Comparison of ENCODE assay signal across 17 cellular contexts in the genomic region with DNA sequence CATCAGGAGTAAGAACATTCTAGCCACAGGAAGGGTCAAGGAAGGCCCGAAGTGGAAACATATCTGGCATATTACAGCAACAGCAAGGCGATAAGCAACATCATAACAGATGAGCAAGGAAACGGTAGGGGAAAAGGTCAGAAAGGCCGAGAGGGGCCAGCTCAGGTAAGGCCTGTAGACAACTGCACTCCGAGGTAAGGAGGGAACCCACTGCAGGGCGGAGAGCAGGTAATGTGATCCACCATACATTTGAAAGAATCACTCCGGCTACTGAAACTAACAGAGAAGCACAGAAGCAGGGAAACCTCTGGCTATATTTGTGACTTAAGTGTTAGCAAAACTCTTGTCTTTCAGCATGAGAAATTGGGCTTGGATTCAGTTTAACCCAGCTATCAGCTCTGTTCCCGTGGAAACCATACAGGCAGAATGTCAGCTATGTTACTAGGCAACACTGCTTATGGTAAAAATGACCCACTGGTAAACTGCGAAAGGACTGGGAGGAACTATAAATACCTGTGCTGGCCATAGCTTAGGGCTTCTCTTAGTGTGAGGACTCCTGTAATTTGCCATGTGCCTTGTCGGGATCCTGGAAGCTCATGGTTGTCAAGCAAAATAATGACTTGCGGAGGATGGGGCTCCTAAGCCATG. TPM values are rescaled to one million over a fixed set of nuclear protein-coding genes. Genes with fewer than 3 reads are reported as not detected.
DNase-seq lines count a peak whose midpoint lies in the region; ATAC-seq and TF ChIP-seq lines count a peak whose summit lies in the region.
"Had no signal": no experiment of that assay in that cellular context is flagged by ENCODE, and none has a peak within 500 bp of the region (broad histone marks: within the 10 kb centered on the region; RNA-seq: fewer than 3 reads in every experiment).

No MANE protein-coding gene starts in this region.

- no peak overlapping the region for H3K4me3 ChIP-seq in CD8-positive, alpha-beta memory T cell (ENCODE audit: low read length)
- H3K4me3 ChIP-seq in RWPE2 (ENCODE audit: severe bottlenecking) (no peak overlapping the region), spleen (no peak overlapping the region)
- H3K4me3 ChIP-seq in naive thymus-derived CD4-positive, alpha-beta T cell (ENCODE audit: low read length) = no peak overlapping the region
- H3K4me3 ChIP-seq: Peyer's patch, tibial artery had no signal

- TF ChIP-seq POLR2A in spleen (IDR thresholded peaks at IDR 0.05) = no peak
- no peak for TF ChIP-seq POLR2A in GM18505 (IDR thresholded peaks at IDR 0.05; ENCODE audit: borderline replicate concordance, extremely low read depth, insufficient read depth, insufficient read length)

- peak overlapping the region in 5 of 8 donors; percentile 7 to 77 (median 14) for H3K27ac Mint-ChIP-seq in CD8-positive, alpha-beta memory T cell
- H3K27ac Mint-ChIP-seq in glutamatergic neuron (ENCODE audit: unreplicated experiment) = no peak overlapping the region
- H3K27ac Mint-ChIP-seq in naive thymus-derived CD4-positive, alpha-beta T cell = peak overlapping the region in 5 of 9 donors; percentile 0 to 59 (median 27)
- H3K27ac Mint-ChIP-seq: activated naive CD4-positive, alpha-beta T cell treated with anti-CD3 and anti-CD28 coated beads, Interleukin-2, amount 50 U/mL, for 72 hours; B cell had no signal

- intact Hi-C loops in naive thymus-derived CD4-positive, alpha-beta T cell (cut with micrococcal nuclease) = no loop called here
- intact Hi-C loops in spleen (cut with DNase I; ENCODE audit: low total_unique reads) = no loop called here

- no peak overlapping the region for H3K27ac ChIP-seq in CD8-positive, alpha-beta memory T cell (ENCODE audit: low read depth, low read length)
- peak overlapping the region; percentile 81 for H3K27ac ChIP-seq in RWPE2 (ENCODE audit: poor library complexity, severe bottlenecking)
- H3K27ac ChIP-seq in naive thymus-derived CD4-positive, alpha-beta T cell (ENCODE audit: low read depth, low read length) = no peak overlapping the region
- H3K27ac ChIP-seq in spleen = no peak overlapping the region
- H3K27ac ChIP-seq: neutrophil, Peyer's patch, tibial artery had no signal

- H3K36me3 ChIP-seq in CD8-positive, alpha-beta memory T cell (ENCODE audit: insufficient read depth, low read length) = no peaks in the 10 kb centered on the region
- H3K36me3 ChIP-seq in RWPE2 (ENCODE audit: low read depth) (peaks cover 7% of the 10 kb centered on the region; the same call in 1 of the 2 replicates), spleen (no peaks in the 10 kb centered on the region)
- H3K36me3 ChIP-seq in naive thymus-derived CD4-positive, alpha-beta T cell (ENCODE audit: control insufficient read depth in 2 of 3, insufficient read depth in 3 of 3, low read length in 3 of 3) = no peaks in the 10 kb centered on the region
- H3K36me3 ChIP-seq: neutrophil, Peyer's patch, tibial artery had no signal

- POLR2A ChIA-PET in CD8-positive, alpha-beta memory T cell (lab: Charles Lee) = no interaction called here
- POLR2A ChIA-PET in naive thymus-derived CD4-positive, alpha-beta T cell (lab: Charles Lee) = no interaction called here

- TF ChIP-seq CTCF in RWPE2 (IDR thresholded peaks at IDR 0.05; ENCODE audit: poor library complexity, severe bottlenecking) = no peak
- TF ChIP-seq CTCF in glutamatergic neuron (IDR thresholded peaks at IDR 0.05; ENCODE audit: partially characterized antibody, unreplicated experiment) = no peak
- no peak for TF ChIP-seq CTCF in spleen (IDR thresholded peaks at IDR 0.05 in 8 of 11, conservative IDR thresholded peaks at IDR 0.05 in 3 of 11)

- CTCF ChIA-PET in CD8-positive, alpha-beta memory T cell (lab: Charles Lee) = no interaction called here
- CTCF ChIA-PET in naive thymus-derived CD4-positive, alpha-beta T cell (lab: Charles Lee) = no interaction called here

- H3K4me1 ChIP-seq in CD8-positive, alpha-beta memory T cell (ENCODE audit: insufficient read depth, low read length) = peaks cover 15% of the 10 kb centered on the region
- H3K4me1 ChIP-seq in RWPE2 (ENCODE audit: insufficient read depth, poor library complexity, severe bottlenecking) (peaks cover 24% of the 10 kb centered on the region), spleen (peaks cover 11 to 83% (median 24%) of the 10 kb centered on the region in 6 donors)
- H3K4me1 ChIP-seq in naive thymus-derived CD4-positive, alpha-beta T cell (ENCODE audit: control insufficient read depth in 2 of 2, insufficient read depth in 2 of 2, low read length in 2 of 2) = peaks cover 3 to 17% of the 10 kb centered on the region in 2 donors

- H3K9me3 Mint-ChIP-seq in CD8-positive, alpha-beta memory T cell = peaks cover 0 to 2% (median 0%) of the 10 kb centered on the region in 5 donors
- peaks cover 5% of the 10 kb centered on the region for H3K9me3 Mint-ChIP-seq in glutamatergic neuron (ENCODE audit: unreplicated experiment)
- H3K9me3 Mint-ChIP-seq in naive thymus-derived CD4-positive, alpha-beta T cell = peaks cover 0 to 2% (median 0%) of the 10 kb centered on the region in 11 donors
- H3K9me3 Mint-ChIP-seq: activated naive CD4-positive, alpha-beta T cell treated with anti-CD3 and anti-CD28 coated beads, Interleukin-2, amount 50 U/mL, for 72 hours had no signal

- no peaks in the 10 kb centered on the region for H3K27me3 Mint-ChIP-seq in CD8-positive, alpha-beta memory T cell
- H3K27me3 Mint-ChIP-seq in glutamatergic neuron (ENCODE audit: unreplicated experiment) = no peaks in the 10 kb centered on the region
- no peaks in the 10 kb centered on the region for H3K27me3 Mint-ChIP-seq in naive thymus-derived CD4-positive, alpha-beta T cell
- H3K27me3 Mint-ChIP-seq: B cell had no signal

- no peaks in the 10 kb centered on the region for H3K27me3 ChIP-seq in CD8-positive, alpha-beta memory T cell (ENCODE audit: insufficient read depth, low read length, poor library complexity, severe bottlenecking)
- H3K27me3 ChIP-seq in RWPE2 (ENCODE audit: insufficient read depth, poor library complexity, severe bottlenecking) (no peaks in the 10 kb centered on the region), spleen (replicated peaks in 1 of 7) (no peaks in the 10 kb centered on the region)
- H3K27me3 ChIP-seq in naive thymus-derived CD4-positive, alpha-beta T cell (ENCODE audit: control insufficient read depth in 2 of 2, insufficient read depth in 2 of 2, low read length in 2 of 2) = no peaks in the 10 kb centered on the region
- H3K27me3 ChIP-seq: neutrophil, Peyer's patch, tibial artery had no signal

- H3K4me1 Mint-ChIP-seq in CD8-positive, alpha-beta memory T cell = peaks cover 64 to 88% (median 87%) of the 10 kb centered on the region in 3 donors
- peaks cover 44% of the 10 kb centered on the region for H3K4me1 Mint-ChIP-seq in glutamatergic neuron (ENCODE audit: low read depth, unreplicated experiment)
- peaks cover 46 to 91% (median 76%) of the 10 kb centered on the region in 7 donors for H3K4me1 Mint-ChIP-seq in naive thymus-derived CD4-positive, alpha-beta T cell

- H3K4me3 Mint-ChIP-seq in CD8-positive, alpha-beta memory T cell = no peak overlapping the region
- H3K4me3 Mint-ChIP-seq in glutamatergic neuron (ENCODE audit: unreplicated experiment) = peak overlapping the region; percentile 50
- peak overlapping the region in 3 of 10 donors; percentile 6 to 50 (median 12) for H3K4me3 Mint-ChIP-seq in naive thymus-derived CD4-positive, alpha-beta T cell
- H3K4me3 Mint-ChIP-seq: B cell had no signal

- 93 to 99% (median 94%) methylated on average over 11 of the region's 11 CpGs for WGBS in spleen, 5 donors

- no peak for DNase-seq in CD8-positive, alpha-beta memory T cell
- DNase-seq in RWPE2 (ENCODE audit: low spot score) = no peak
- no peak for DNase-seq in glutamatergic neuron
- DNase-seq in naive thymus-derived CD4-positive, alpha-beta T cell = no peak
- DNase-seq in spleen = no peak
- DNase-seq: activated CD4-positive, alpha-beta T cell treated with anti-CD3 and anti-CD28 coated beads, Interleukin-2, amount 50 U/mL, for 4 hours; activated T-cell treated with anti-CD3 and anti-CD28 coated beads, Interleukin-2, amount 50 U/mL, for 1 hour; MM.1S; NCI-H2081 treated with DMSO at 0.1 percent for 48 hours; Peyer's patch; tibial artery had no signal

- H3K36me3 Mint-ChIP-seq in CD8-positive, alpha-beta memory T cell = peaks cover 5 to 9% (median 6%) of the 10 kb centered on the region in 3 donors
- H3K36me3 Mint-ChIP-seq in glutamatergic neuron (ENCODE audit: unreplicated experiment) = peaks cover 12% of the 10 kb centered on the region
- H3K36me3 Mint-ChIP-seq in naive thymus-derived CD4-positive, alpha-beta T cell = peaks cover 0 to 17% (median 3%) of the 10 kb centered on the region in 5 donors

- no peaks in the 10 kb centered on the region for H3K9me3 ChIP-seq in CD8-positive, alpha-beta memory T cell (ENCODE audit: low read length)
- H3K9me3 ChIP-seq in RWPE2 (ENCODE audit: severe bottlenecking) (no peaks in the 10 kb centered on the region), spleen (no peaks in the 10 kb centered on the region)
- no peaks in the 10 kb centered on the region for H3K9me3 ChIP-seq in naive thymus-derived CD4-positive, alpha-beta T cell (ENCODE audit: control insufficient read depth in 2 of 3, low read length in 3 of 3)
- H3K9me3 ChIP-seq: neutrophil, Peyer's patch, tibial artery had no signal

- ATAC-seq in RWPE2 (ENCODE audit: low read depth) = no peak
- no peak for ATAC-seq in naive thymus-derived CD4-positive, alpha-beta T cell
- ATAC-seq in HG03196 (IDR thresholded peaks at IDR 0.05; ENCODE audit: unreplicated experiment) = no peak
- no peak for ATAC-seq in HG02973 (IDR thresholded peaks at IDR 0.05; ENCODE audit: unreplicated experiment)
- no peak for ATAC-seq in GM18505 (IDR thresholded peaks at IDR 0.05; ENCODE audit: unreplicated experiment)
- ATAC-seq: activated naive CD4-positive, alpha-beta T cell treated with anti-CD3 and anti-CD28 coated beads, Interleukin-2, amount 50 U/mL, for 72 hours had no signal

RNA-seq across cellular contexts. Expression of gene FRYL, which starts 31.0 kb away (rescaled TPM):
- total RNA-seq in CD8-positive, alpha-beta memory T cell = 10 to 100 TPM; 69.3 to 70.3 TPM
- 34.9 TPM for polyA plus RNA-seq in CD8-positive, alpha-beta memory T cell
- total RNA-seq in glutamatergic neuron (ENCODE audit: unreplicated experiment) (190 TPM), spleen (100 to 1,000 TPM in 4 of 7 donors, 10 to 100 TPM in 3; 88.7 to 118 (median 101) TPM)
- 100 to 1,000 TPM in 4 of 5 experiments, 10 to 100 TPM in 1; 89.5 to 126 (median 112) TPM for total RNA-seq in naive thymus-derived CD4-positive, alpha-beta T cell
- polyA plus RNA-seq in naive thymus-derived CD4-positive, alpha-beta T cell = 10 to 100 TPM; 25.4 to 44.1 TPM
- polyA plus RNA-seq in spleen = 10 to 100 TPM; 14.2 to 16.1 (median 14.6) TPM
